ENCODE assay signal across 8 cellular contexts in genomic region chr6:53796451-53796780, GRCh38. TPM values are rescaled to one million over a fixed set of nuclear protein-coding genes. Genes with fewer than 3 reads are reported as not detected.
DNase-seq lines count a peak whose midpoint lies in the region; ATAC-seq and TF ChIP-seq lines count a peak whose summit lies in the region.

No MANE protein-coding gene starts in this region.

- H3K27ac ChIP-seq in esophagus squamous epithelium = peak overlapping the region; percentile 85 to 94 (median 91)
- no peak overlapping the region for H3K27ac ChIP-seq in psoas muscle

- TF ChIP-seq POLR2A in esophagus squamous epithelium (IDR thresholded peaks at IDR 0.05) = no peak

- H3K36me3 ChIP-seq in esophagus squamous epithelium (no peaks in the 10 kb centered on the region), psoas muscle (ENCODE audit: insufficient read depth in 1 of 2, low read depth in 1 of 2) (no peaks in the 10 kb centered on the region)

- intact Hi-C loops in esophagus squamous epithelium (cut with DNase I) (loop anchor here (10.0 kb wide), 2 partner anchors 62 to 158 kb away; no protein-coding TSS in a partner anchor), psoas muscle (cut with DNase I) (no loop called here)

- H3K4me1 ChIP-seq in esophagus squamous epithelium (peaks cover 0 to 63% (median 23%) of the 10 kb centered on the region in 3 donors), psoas muscle (peaks cover 4% of the 10 kb centered on the region)

- H3K27me3 ChIP-seq in esophagus squamous epithelium (no peaks in the 10 kb centered on the region), psoas muscle (ENCODE audit: insufficient read depth in 3 of 3, low read length in 2 of 3) (peaks cover 3 to 42% (median 5%) of the 10 kb centered on the region in 3 donors)

- no peak for ATAC-seq in psoas muscle

- H3K4me3 ChIP-seq in GM08714 (ENCODE audit: low read length) = peak overlapping the region; percentile 94
- peak overlapping the region; percentile 73 to 94 (median 80) for H3K4me3 ChIP-seq in esophagus squamous epithelium
- H3K4me3 ChIP-seq in psoas muscle = peak overlapping the region; percentile 79

- H3K9me3 ChIP-seq in esophagus squamous epithelium = no peaks in the 10 kb centered on the region
- no peaks in the 10 kb centered on the region for H3K9me3 ChIP-seq in psoas muscle

- in situ Hi-C loops in SK-MEL-5 (cut with HindIII; ENCODE audit: low pct_unique_long_range_greater_than_20kb, low sequenced_read_pairs) = no loop called here

- TF ChIP-seq CTCF in esophagus squamous epithelium (IDR thresholded peaks at IDR 0.05) = no peak
- no peak for TF ChIP-seq CTCF in psoas muscle (IDR thresholded peaks at IDR 0.05)

- DNase-seq in SK-MEL-5 (ENCODE audit: low read depth, low spot score) (peak; percentile 57), esophagus squamous epithelium (lab: John Stamatoyannopoulos, UW) (no peak), psoas muscle (no peak), putamen (ENCODE audit: low spot score) (no peak), NCI-H2171 (lab: John Stamatoyannopoulos, UW) (no peak)
- DNase-seq in effector CD4-positive, alpha-beta T cell = no peak
- DNase-seq in activated CD4-positive, CD25-positive, alpha-beta regulatory T cell treated with anti-CD3 and anti-CD28 coated beads, Interleukin-2, amount 50 U/mL, for 72 hours = no peak

- WGBS in esophagus squamous epithelium, 2 donors = 22 to 56% methylated on average over 3 of the region's 3 CpGs
- WGBS in psoas muscle, 3 donors = 57 to 68% (median 65%) methylated on average over 3 of the region's 3 CpGs

RNA-seq across cellular contexts. Expression of gene LRRC1, which starts 1.6 kb away (rescaled TPM):
- 28.1 and 30.4 TPM in 2 replicates for total RNA-seq in SK-MEL-5 (2014; rRNA removed; shearing (Covaris generic))
- polyA plus RNA-seq in SK-MEL-5 (2015; cell fraction: cytosol; rRNA removed) = 22.5 and 23.0 TPM in 2 replicates
- polyA plus RNA-seq in SK-MEL-5 (2015; cell fraction: nucleus; rRNA removed) = 32.6 and 36.6 TPM in 2 replicates
- total RNA-seq in esophagus squamous epithelium (10 to 100 TPM; 23.2 to 38.5 (median 28.3) TPM), psoas muscle (1 to 10 TPM in 1 of 4 donors, under 1 TPM in 3; 0.42 to 1.1 (median 0.73) TPM)
- under 1 TPM; 0.39 to 0.46 (median 0.44) TPM for polyA plus RNA-seq in psoas muscle

Comparison
In these comparisons a context has a peak if more than half of its experiments do, and no peak if none do; other contexts are left out.
1. RNA of gene LRRC1, which starts 1.6 kb away (total RNA-seq): 28.1 to 30.4 TPM in SK-MEL-5 and 23.2 to 38.5 TPM in esophagus squamous epithelium; 0.42 to 1.1 TPM in psoas muscle; every median in the first group is over 10 times any median in the second.
2. Peak in every context shown above with its lines, with median percentiles within 50 percentile points of each other: H3K4me3 ChIP-seq.